Comparison of ENCODE assay signal across 14 cellular contexts in the genomic region with DNA sequence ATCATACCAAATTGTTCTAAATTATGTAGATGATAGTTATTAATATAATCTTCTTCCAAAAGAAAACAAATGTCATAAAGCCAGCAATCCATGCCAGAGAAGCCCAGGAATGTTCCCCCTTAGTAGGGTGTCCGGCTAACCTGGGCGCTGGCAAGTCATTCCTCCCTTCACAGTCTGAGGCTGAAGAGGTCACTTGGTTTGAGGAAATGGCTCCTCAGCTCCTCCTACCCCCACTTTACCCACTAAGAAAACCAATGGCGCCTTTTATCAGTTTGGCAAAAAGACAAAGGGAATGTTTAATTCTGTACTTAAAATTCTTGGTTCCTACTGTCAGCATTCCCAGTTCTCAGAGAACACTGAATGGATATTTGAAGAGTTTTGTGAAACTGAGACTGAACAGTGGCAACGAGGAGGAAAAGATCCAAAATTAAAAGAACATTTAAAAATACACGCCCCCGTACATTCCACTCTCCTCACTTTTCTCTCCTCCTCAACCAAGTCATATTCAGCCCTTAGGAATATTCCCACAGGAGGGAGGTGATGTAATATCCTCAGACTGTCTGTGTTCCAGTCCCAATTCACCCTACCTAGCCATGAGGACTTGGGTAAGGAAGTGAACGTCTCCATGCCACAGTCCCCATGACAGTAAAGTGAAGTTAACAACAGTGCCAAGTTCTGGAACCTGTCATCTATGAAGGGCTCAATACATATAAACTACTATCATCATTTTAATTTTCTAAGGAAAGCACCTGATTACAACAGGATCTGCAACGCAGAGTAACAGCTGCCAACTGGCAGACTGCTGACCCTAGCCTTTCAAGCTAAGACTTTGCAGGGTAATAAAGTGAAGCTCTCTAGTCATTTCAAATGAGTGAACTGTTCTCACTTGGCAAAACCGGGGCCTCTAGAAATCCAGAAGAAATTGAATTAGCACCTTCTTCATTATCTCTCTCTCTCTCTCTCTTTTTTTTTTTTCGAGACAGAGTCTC.
A peak's percentile ranks its signal among the peaks of the same experiment; 100 is the strongest.
DNase-seq lines count a peak whose midpoint lies in the region; ATAC-seq and TF ChIP-seq lines count a peak whose summit lies in the region.
"Had no signal": no experiment of that assay in that cellular context is flagged by ENCODE, and none has a peak within 500 bp of the region (broad histone marks: within the 10 kb centered on the region; RNA-seq: fewer than 3 reads in every experiment).

No MANE protein-coding gene starts in this region.

- H3K79me2 ChIP-seq in PC-9 (ENCODE audit: low read depth): no peaks in the 10 kb centered on the region

- H4K20me1 ChIP-seq in PC-9 (ENCODE audit: insufficient read depth): no peaks in the 10 kb centered on the region

- peaks cover 4% of the 10 kb centered on the region for H3K9me3 Mint-ChIP-seq in activated CD8-positive, alpha-beta T cell treated with anti-CD3 and anti-CD28 coated beads, Interleukin-2, amount 10 ng/mL, durations not matched to agents 7 days and 5 days (ENCODE audit: insufficient read depth)
- H3K9me3 Mint-ChIP-seq in activated CD8-positive, alpha-beta T cell treated with anti-CD3 and anti-CD28 coated beads for 36 hours: no peaks in the 10 kb centered on the region

- H3K4me3 ChIP-seq in esophagus muscularis mucosa: peak overlapping the region in 1 of 4 donors; percentile 24
- H3K4me3 ChIP-seq in thoracic aorta: peak overlapping the region; percentile 30
- no peak overlapping the region for H3K4me3 ChIP-seq in PC-9

- peaks cover 2% of the 10 kb centered on the region for H3K36me3 Mint-ChIP-seq in T-helper 17 cell (ENCODE audit: low read depth)
- no peaks in the 10 kb centered on the region for H3K36me3 Mint-ChIP-seq in activated CD8-positive, alpha-beta T cell treated with anti-CD3 and anti-CD28 coated beads, Interleukin-2, amount 10 ng/mL, durations not matched to agents 7 days and 5 days (ENCODE audit: low read depth)
- H3K36me3 Mint-ChIP-seq in activated CD8-positive, alpha-beta T cell treated with anti-CD3 and anti-CD28 coated beads for 36 hours (ENCODE audit: low read depth): no peaks in the 10 kb centered on the region

- 49% methylated on average over 10 of the region's 10 CpGs for WGBS in esophagus muscularis mucosa

- H3F3A ChIP-seq in PC-9 (ENCODE audit: insufficient read depth, low read depth): no peaks in the 10 kb centered on the region

- H3K4me1 ChIP-seq in esophagus muscularis mucosa (peaks cover 6 to 23% (median 20%) of the 10 kb centered on the region in 4 donors), thoracic aorta (ENCODE audit: control insufficient read depth in 1 of 2, low read depth in 2 of 2) (peaks cover 6 to 16% of the 10 kb centered on the region in 2 donors), PC-9 (replicated peaks; ENCODE audit: insufficient read depth) (no peaks in the 10 kb centered on the region)

- DNase-seq in T-helper 17 cell (no peak), esophagus muscularis mucosa (ENCODE audit: extremely low spot score) (no peak), medulla oblongata (ENCODE audit: extremely low spot score) (peak; percentile 32), thoracic aorta (ENCODE audit: low spot score) (no peak), PC-9 (no peak)
- DNase-seq in activated CD8-positive, alpha-beta T cell treated with anti-CD3 and anti-CD28 coated beads, Interleukin-2, amount 10 ng/mL, durations not matched to agents 7 days and 5 days: no peak
- no peak for DNase-seq in activated CD8-positive, alpha-beta T cell treated with anti-CD3 and anti-CD28 coated beads for 36 hours
- DNase-seq: activated CD4-positive, alpha-beta T cell treated with anti-CD3 and anti-CD28 coated beads for 4 hours; activated effector memory CD4-positive, alpha-beta T cell treated with Interleukin-2 at 50 U/mL for 16 hours; cerebellar nuclear complex; H9; NCI-H187; SW 1271 had no signal

- CTCF ChIA-PET in activated CD8-positive, alpha-beta T cell treated with anti-CD3 and anti-CD28 coated beads, Interleukin-2, amount 10 ng/mL, durations not matched to agents 7 days and 5 days (lab: Charles Lee): no interaction called here
- CTCF ChIA-PET in activated CD8-positive, alpha-beta T cell treated with anti-CD3 and anti-CD28 coated beads for 36 hours (lab: Charles Lee): interaction anchor here (1.0 kb wide), 1 partner anchor 74 kb away, joined by 3 read pairs; no protein-coding TSS in a partner anchor
- CTCF ChIA-PET in PC-9 (lab: Charles Lee): no interaction called here

- no peaks in the 10 kb centered on the region for H3K27me3 Mint-ChIP-seq in T-helper 17 cell
- no peaks in the 10 kb centered on the region for H3K27me3 Mint-ChIP-seq in activated CD8-positive, alpha-beta T cell treated with anti-CD3 and anti-CD28 coated beads, Interleukin-2, amount 10 ng/mL, durations not matched to agents 7 days and 5 days (ENCODE audit: low read depth)
- no peaks in the 10 kb centered on the region for H3K27me3 Mint-ChIP-seq in activated CD8-positive, alpha-beta T cell treated with anti-CD3 and anti-CD28 coated beads for 36 hours

- H3K27ac Mint-ChIP-seq in T-helper 17 cell: peak overlapping the region; percentile 41
- H3K27ac Mint-ChIP-seq in activated CD8-positive, alpha-beta T cell treated with anti-CD3 and anti-CD28 coated beads, Interleukin-2, amount 10 ng/mL, durations not matched to agents 7 days and 5 days: no peak overlapping the region
- no peak overlapping the region for H3K27ac Mint-ChIP-seq in activated CD8-positive, alpha-beta T cell treated with anti-CD3 and anti-CD28 coated beads for 36 hours

- H3K36me3 ChIP-seq in esophagus muscularis mucosa (no peaks in the 10 kb centered on the region), thoracic aorta (no peaks in the 10 kb centered on the region), PC-9 (ENCODE audit: low read depth) (no peaks in the 10 kb centered on the region)

- no peaks in the 10 kb centered on the region for H3K9me2 ChIP-seq in PC-9 (ENCODE audit: insufficient read depth)

- POLR2A ChIA-PET in activated CD8-positive, alpha-beta T cell treated with anti-CD3 and anti-CD28 coated beads, Interleukin-2, amount 10 ng/mL, durations not matched to agents 7 days and 5 days (lab: Charles Lee): interaction anchor here (0.6 kb wide), 1 partner anchor 963 kb away, joined by 3 read pairs; no protein-coding TSS in a partner anchor
- POLR2A ChIA-PET in activated CD8-positive, alpha-beta T cell treated with anti-CD3 and anti-CD28 coated beads for 36 hours (lab: Charles Lee): interaction anchor here (0.6 to 0.8 kb wide), 2 partner anchors 47 to 88 kb away, joined by 3 read pairs; no protein-coding TSS in a partner anchor
- POLR2A ChIA-PET in PC-9 (lab: Charles Lee; ENCODE audit: unreplicated experiment): no interaction called here

- no peak for TF ChIP-seq EP300 in esophagus muscularis mucosa (IDR thresholded peaks at IDR 0.05)

- H2AFZ ChIP-seq in PC-9: no peak overlapping the region

- peaks cover 35% of the 10 kb centered on the region for H3K4me1 Mint-ChIP-seq in T-helper 17 cell
- H3K4me1 Mint-ChIP-seq in activated CD8-positive, alpha-beta T cell treated with anti-CD3 and anti-CD28 coated beads, Interleukin-2, amount 10 ng/mL, durations not matched to agents 7 days and 5 days (ENCODE audit: low read depth): no peaks in the 10 kb centered on the region
- H3K4me1 Mint-ChIP-seq in activated CD8-positive, alpha-beta T cell treated with anti-CD3 and anti-CD28 coated beads for 36 hours (ENCODE audit: low read depth): peaks cover 8% of the 10 kb centered on the region

- H3K27ac ChIP-seq in esophagus muscularis mucosa (replicated peaks in 1 of 4): peak overlapping the region; percentile 40 to 65 (median 56)
- H3K27ac ChIP-seq in thoracic aorta: peak overlapping the region; percentile 39 to 60
- no peak overlapping the region for H3K27ac ChIP-seq in PC-9

- no peak for TF ChIP-seq CTCF in esophagus muscularis mucosa (IDR thresholded peaks at IDR 0.05)
- no peak for TF ChIP-seq CTCF in thoracic aorta (IDR thresholded peaks at IDR 0.05)
- TF ChIP-seq CTCF in activated CD8-positive, alpha-beta T cell treated with anti-CD3 and anti-CD28 coated beads for 36 hours (IDR thresholded peaks at IDR 0.05): no peak
- TF ChIP-seq CTCF in PC-9 (conservative IDR thresholded peaks at IDR 0.05): no peak

- intact Hi-C loops in esophagus muscularis mucosa (cut with DNase I): no loop called here
- intact Hi-C loops in activated CD8-positive, alpha-beta T cell treated with anti-CD3 and anti-CD28 coated beads for 36 hours (cut with micrococcal nuclease): no loop called here
- intact Hi-C loops in PC-9 (cut with micrococcal nuclease; ENCODE audit: unreplicated experiment): no loop called here

- H3K9me3 ChIP-seq in T-helper 17 cell (ENCODE audit: control insufficient read depth, low read length, poor library complexity, severe bottlenecking): no peaks in the 10 kb centered on the region
- H3K9me3 ChIP-seq in esophagus muscularis mucosa: no peaks in the 10 kb centered on the region
- no peaks in the 10 kb centered on the region for H3K9me3 ChIP-seq in thoracic aorta
- H3K9me3 ChIP-seq in PC-9 (ENCODE audit: insufficient read depth, low read depth): no peaks in the 10 kb centered on the region

- H3K4me3 Mint-ChIP-seq in T-helper 17 cell: no peak overlapping the region
- H3K4me3 Mint-ChIP-seq in activated CD8-positive, alpha-beta T cell treated with anti-CD3 and anti-CD28 coated beads, Interleukin-2, amount 10 ng/mL, durations not matched to agents 7 days and 5 days: no peak overlapping the region
- no peak overlapping the region for H3K4me3 Mint-ChIP-seq in activated CD8-positive, alpha-beta T cell treated with anti-CD3 and anti-CD28 coated beads for 36 hours
- H3K4me3 Mint-ChIP-seq: H9 had no signal

- no peak for TF ChIP-seq POLR2A in esophagus muscularis mucosa (IDR thresholded peaks at IDR 0.05; ENCODE audit: low read depth)

- no peak overlapping the region for H3K4me2 ChIP-seq in PC-9

- H3K27me3 ChIP-seq in esophagus muscularis mucosa: no peaks in the 10 kb centered on the region
- no peaks in the 10 kb centered on the region for H3K27me3 ChIP-seq in thoracic aorta (replicated peaks; ENCODE audit: insufficient read depth)
- no peaks in the 10 kb centered on the region for H3K27me3 ChIP-seq in PC-9 (ENCODE audit: insufficient read depth, low read depth)

- no TSS peak for BruUV-seq in PC-9 (replicated peaks; lab: Mats Ljungman, UMichigan)

- ATAC-seq in T-helper 17 cell (no peak), thoracic aorta (ENCODE audit: insufficient number of reproducible peaks, low FRiP score, low read depth) (no peak)
- ATAC-seq in activated CD4-positive, CD25-positive, alpha-beta regulatory T cell treated with anti-CD3 and anti-CD28 coated beads, Interleukin-2, amount 50 U/mL, for 24 hours: no peak
- no peak for ATAC-seq in activated CD8-positive, alpha-beta T cell treated with anti-CD3 and anti-CD28 coated beads, Interleukin-2, amount 10 ng/mL, durations not matched to agents 7 days and 5 days
- no peak for ATAC-seq in activated CD8-positive, alpha-beta T cell treated with anti-CD3 and anti-CD28 coated beads for 36 hours
